Comparison of ENCODE assay signal across 9 cellular contexts in genomic region chr21:25350056-25350455, GRCh38.
DNase-seq lines count a peak whose midpoint lies in the region; ATAC-seq and TF ChIP-seq lines count a peak whose summit lies in the region.
"Had no signal": no experiment of that assay in that cellular context is flagged by ENCODE, and none has a peak within 500 bp of the region (broad histone marks: within the 10 kb centered on the region; RNA-seq: fewer than 3 reads in every experiment).

No MANE protein-coding gene starts in this region.

- intact Hi-C loops in left colon (cut with DNase I, micrococcal nuclease): no loop called here

- no peaks in the 10 kb centered on the region for H3K27me3 ChIP-seq in Peyer's patch

- no peak for ATAC-seq in left colon

- no peak overlapping the region for H3K4me3 ChIP-seq in astrocyte of the cerebellum (ENCODE audit: low read depth, low read length)
- H3K4me3 ChIP-seq in Peyer's patch: no peak overlapping the region
- H3K4me3 ChIP-seq: thoracic aorta had no signal

- H3K4me1 ChIP-seq in Peyer's patch: no peaks in the 10 kb centered on the region

- TF ChIP-seq CTCF in GM13977 (IDR thresholded peaks at IDR 0.05; ENCODE audit: extremely low read depth, insufficient read depth, missing control alignments): peak; percentile 42
- peak; percentile 68 for TF ChIP-seq CTCF in astrocyte of the cerebellum (IDR thresholded peaks at IDR 0.05; ENCODE audit: low read depth, low read length, missing control alignments)
- TF ChIP-seq CTCF in Peyer's patch (IDR thresholded peaks at IDR 0.05): no peak

- no peaks in the 10 kb centered on the region for H3K9me3 ChIP-seq in Peyer's patch
- H3K9me3 ChIP-seq: thoracic aorta had no signal

- H3K36me3 ChIP-seq in Peyer's patch: no peaks in the 10 kb centered on the region
- H3K36me3 ChIP-seq: thoracic aorta had no signal

- no peak for TF ChIP-seq POLR2A in Peyer's patch (IDR thresholded peaks at IDR 0.05)

- DNase-seq in GM13977 (ENCODE audit: low spot score) (no peak), M059J (ENCODE audit: low read depth) (peak; percentile 65), astrocyte of the cerebellum (ENCODE audit: low read depth) (peak; percentile 13), NCI-H2081 treated with DMSO at 0.1 percent for 48 hours (lab: John Stamatoyannopoulos, UW) (no peak), left colon (no peak), NOMO-1 treated with DMSO at 0.1 percent for 48 hours (lab: John Stamatoyannopoulos, UW; ENCODE audit: unreplicated experiment) (no peak), Peyer's patch (no peak)
- peak; percentile 19 for DNase-seq in stimulated activated CD4-positive, alpha-beta T cell treated with anti-CD3 and anti-CD28 coated beads, Interleukin-12 subunit alpha, Interleukin-12 subunit beta, amount 100 ng/mL, for 4 hours

- no peak overlapping the region for H3K27ac ChIP-seq in Peyer's patch
- H3K27ac ChIP-seq: thoracic aorta had no signal

- in situ Hi-C loops in GM13977 (cut with MboI; ENCODE audit: low pct_unique_long_range_greater_than_20kb, low sequenced_read_pairs, unreplicated experiment) (no loop called here), astrocyte of the cerebellum (cut with HindIII; ENCODE audit: low sequenced_read_pairs) (no loop called here)

Comparison
In these comparisons a context has a peak if more than half of its experiments do, and no peak if none do; other contexts are left out.
1. DNase-seq: peak in M059J (single experiment), astrocyte of the cerebellum (single experiment) and stimulated activated CD4-positive, alpha-beta T cell treated with anti-CD3 and anti-CD28 coated beads, Interleukin-12 subunit alpha, Interleukin-12 subunit beta, amount 100 ng/mL, for 4 hours (single experiment); none in GM13977 (single experiment), NCI-H2081 treated with DMSO at 0.1 percent for 48 hours (single experiment), left colon (0 of 2), NOMO-1 treated with DMSO at 0.1 percent for 48 hours (single experiment) and Peyer's patch (0 of 3).
2. CTCF ChIP-seq: peak in GM13977 (single experiment) and astrocyte of the cerebellum (single experiment); none in Peyer's patch (0 of 6).